In genomic region chr6:126040826-126041225, GRCh38 we compare ENCODE assay signal across 9 cellular contexts. TPM values are rescaled to one million over a fixed set of nuclear protein-coding genes. Genes with fewer than 3 reads are reported as not detected.
DNase-seq lines count a peak whose midpoint lies in the region; ATAC-seq and FAIRE-seq lines count a peak whose summit lies in the region.
"Had no signal": no experiment of that assay in that cellular context is flagged by ENCODE, and none has a peak within 500 bp of the region (broad histone marks: within the 10 kb centered on the region; RNA-seq: fewer than 3 reads in every experiment).

No MANE protein-coding gene starts in this region.

- no peak for ATAC-seq in HG03439 (IDR thresholded peaks at IDR 0.05; ENCODE audit: unreplicated experiment)

- H3K27me3 Mint-ChIP-seq in activated T-helper 2 cell treated with anti-CD3 and anti-CD28 coated beads, Interferon-gamma antibody, Interleukin-2, Interleukin-4, amounts not matched to agents 10 μg/mL and 5 μg/mL and 100 μg/mL, durations not matched to agents 14 hours and 24 hours and 36 hours (ENCODE audit: low read depth): no peaks in the 10 kb centered on the region

- peaks cover 34% of the 10 kb centered on the region for H3K36me3 Mint-ChIP-seq in activated T-helper 2 cell treated with anti-CD3 and anti-CD28 coated beads, Interferon-gamma antibody, Interleukin-2, Interleukin-4, amounts not matched to agents 10 μg/mL and 5 μg/mL and 100 μg/mL, durations not matched to agents 14 hours and 24 hours and 36 hours (ENCODE audit: low read depth)

- intact Hi-C loops in activated T-helper 2 cell treated with anti-CD3 and anti-CD28 coated beads, Interferon-gamma antibody, Interleukin-2, Interleukin-4, amounts not matched to agents 10 μg/mL and 5 μg/mL and 100 μg/mL, durations not matched to agents 14 hours and 24 hours and 36 hours (cut with micrococcal nuclease): no loop called here

- H3K4me1 Mint-ChIP-seq in activated T-helper 2 cell treated with anti-CD3 and anti-CD28 coated beads, Interferon-gamma antibody, Interleukin-2, Interleukin-4, amounts not matched to agents 10 μg/mL and 5 μg/mL and 100 μg/mL, durations not matched to agents 14 hours and 24 hours and 36 hours (ENCODE audit: low read depth): peaks cover 2% of the 10 kb centered on the region

- DNase-seq in GM04503 (ENCODE audit: low read depth) (peak; percentile 37), RCC 7860 (ENCODE audit: low spot score) (peak; percentile 67), pulmonary artery endothelial cell (ENCODE audit: low read depth, low spot score) (peak; percentile 22), NCI-H187 (lab: John Stamatoyannopoulos, UW) (no peak)
- DNase-seq in activated T-helper 2 cell treated with anti-CD3 and anti-CD28 coated beads, Interferon-gamma antibody, Interleukin-2, Interleukin-4, amounts not matched to agents 10 μg/mL and 5 μg/mL and 100 μg/mL, durations not matched to agents 14 hours and 24 hours and 36 hours (ENCODE audit: low spot score): no peak
- DNase-seq in activated T-cell treated with anti-CD3 and anti-CD28 coated beads, Interleukin-2, amount 50 U/mL, for 1 hour: no peak
- DNase-seq: spleen had no signal

- no peak overlapping the region for H3K4me3 ChIP-seq in esophagus (ENCODE audit: low read depth in 1 of 2, low read length in 2 of 2)
- H3K4me3 ChIP-seq: spleen had no signal

- H3K27me3 ChIP-seq in esophagus (ENCODE audit: control insufficient read depth in 1 of 2, insufficient read depth in 2 of 2, low read length in 2 of 2): no peaks in the 10 kb centered on the region
- H3K27me3 ChIP-seq: spleen had no signal

- H3K27ac Mint-ChIP-seq in activated T-helper 2 cell treated with anti-CD3 and anti-CD28 coated beads, Interferon-gamma antibody, Interleukin-2, Interleukin-4, amounts not matched to agents 10 μg/mL and 5 μg/mL and 100 μg/mL, durations not matched to agents 14 hours and 24 hours and 36 hours: no peak overlapping the region

- H3K27ac ChIP-seq in esophagus (ENCODE audit: low read depth in 2 of 2, low read length in 1 of 2): peak overlapping the region; percentile 45 to 63
- H3K27ac ChIP-seq: spleen had no signal

- peaks cover 0 to 3% of the 10 kb centered on the region in 2 donors for H3K36me3 ChIP-seq in esophagus (ENCODE audit: control insufficient read depth in 2 of 2, insufficient read depth in 2 of 2, low read length in 1 of 2)

- no peak overlapping the region for H3K4me3 Mint-ChIP-seq in activated T-helper 2 cell treated with anti-CD3 and anti-CD28 coated beads, Interferon-gamma antibody, Interleukin-2, Interleukin-4, amounts not matched to agents 10 μg/mL and 5 μg/mL and 100 μg/mL, durations not matched to agents 14 hours and 24 hours and 36 hours (ENCODE audit: low read depth)

- H3K4me1 ChIP-seq in esophagus (ENCODE audit: control insufficient read depth in 2 of 2, insufficient read depth in 2 of 2, low read length in 1 of 2): no peaks in the 10 kb centered on the region

- H3K9me3 ChIP-seq in esophagus (ENCODE audit: control insufficient read depth in 2 of 2, insufficient read depth in 1 of 2, low read depth in 1 of 2, low read length in 1 of 2): no peaks in the 10 kb centered on the region

- 53 to 67% methylated on average over 1 of the region's 1 CpG for WGBS in esophagus, 2 donors

- FAIRE-seq in RCC 7860 (lab: Jason Lieb, UNC): peak; percentile 95

- peaks cover 10% of the 10 kb centered on the region for H3K9me3 Mint-ChIP-seq in activated T-helper 2 cell treated with anti-CD3 and anti-CD28 coated beads, Interferon-gamma antibody, Interleukin-2, Interleukin-4, amounts not matched to agents 10 μg/mL and 5 μg/mL and 100 μg/mL, durations not matched to agents 14 hours and 24 hours and 36 hours

RNA-seq across cellular contexts. Expression of gene TRMT11, which starts 54.5 kb away (rescaled TPM):
- polyA plus RNA-seq in esophagus: 10 to 100 TPM in 1 of 2 donors, 1 to 10 TPM in 1; 6.7 to 10.3 TPM
- total RNA-seq in pulmonary artery endothelial cell: 12.6 and 16.4 TPM in 2 replicates
- total RNA-seq in activated T-helper 2 cell treated with anti-CD3 and anti-CD28 coated beads, Interferon-gamma antibody, Interleukin-2, Interleukin-4, amounts not matched to agents 10 μg/mL and 5 μg/mL and 100 μg/mL, durations not matched to agents 14 hours and 24 hours and 36 hours: 23.9 and 25.4 TPM in 2 replicates

Comparison
In these comparisons a context has a peak if more than half of its experiments do, and no peak if none do; other contexts are left out.
1. DNase-seq: peak in GM04503 (single experiment), RCC 7860 (single experiment) and pulmonary artery endothelial cell (single experiment); none in activated T-helper 2 cell treated with anti-CD3 and anti-CD28 coated beads, Interferon-gamma antibody, Interleukin-2, Interleukin-4, amounts not matched to agents 10 μg/mL and 5 μg/mL and 100 μg/mL, durations not matched to agents 14 hours and 24 hours and 36 hours (single experiment), NCI-H187 (0 of 2) and activated T-cell treated with anti-CD3 and anti-CD28 coated beads, Interleukin-2, amount 50 U/mL, for 1 hour (single experiment).